ENCODE assay signal across 22 cellular contexts in genomic region chr12:65672441-65672840, GRCh38.
"Had no signal": no experiment of that assay in that cellular context is flagged by ENCODE, and none has a peak within 500 bp of the region (broad histone marks: within the 10 kb centered on the region; RNA-seq: fewer than 3 reads in every experiment).

No MANE protein-coding gene starts in this region.

- H3K4me3 Mint-ChIP-seq: activated CD4-positive, alpha-beta T cell treated with anti-CD3 and anti-CD28 coated beads, Interleukin-2, amount 10 ng/mL, durations not matched to agents 7 days and 5 days; activated CD8-positive, alpha-beta memory T cell treated with anti-CD3 and anti-CD28 coated beads, Interleukin-2, amount 10 ng/mL, durations not matched to agents 7 days and 5 days; activated CD8-positive, alpha-beta T cell treated with anti-CD3 and anti-CD28 coated beads for 36 hours; brain; central memory CD8-positive, alpha-beta T cell; naive thymus-derived CD4-positive, alpha-beta T cell; neural crest cell; stimulated activated naive CD8-positive, alpha-beta T cell treated with anti-CD3 and anti-CD28 coated beads, Interleukin-15, Interleukin-2, amounts not matched to agents 100 ng/mL and 50 ng/mL, for 24 hours had no signal

- H3K27ac Mint-ChIP-seq: activated CD4-positive, alpha-beta T cell treated with anti-CD3 and anti-CD28 coated beads, Interleukin-2, amount 10 ng/mL, durations not matched to agents 7 days and 5 days; activated CD8-positive, alpha-beta memory T cell treated with anti-CD3 and anti-CD28 coated beads, Interleukin-2, amount 10 ng/mL, durations not matched to agents 7 days and 5 days; activated CD8-positive, alpha-beta T cell treated with anti-CD3 and anti-CD28 coated beads for 36 hours; activated naive CD4-positive, alpha-beta T cell treated with anti-CD3 and anti-CD28 coated beads, Interleukin-2, amount 50 U/mL, for 72 hours; naive thymus-derived CD4-positive, alpha-beta T cell; progenitor cell of endocrine pancreas; stimulated activated naive CD8-positive, alpha-beta T cell treated with anti-CD3 and anti-CD28 coated beads, Interleukin-15, Interleukin-2, amounts not matched to agents 100 ng/mL and 50 ng/mL, for 24 hours had no signal

- H3K27me3 ChIP-seq: colonic mucosa, spleen, thyroid gland had no signal

- H3K4me1 ChIP-seq: colonic mucosa, heart right ventricle, lower lobe of right lung, spleen had no signal

- H3K4me1 Mint-ChIP-seq: activated CD4-positive, alpha-beta T cell treated with anti-CD3 and anti-CD28 coated beads, Interleukin-2, amount 10 ng/mL, durations not matched to agents 7 days and 5 days; activated CD8-positive, alpha-beta memory T cell treated with anti-CD3 and anti-CD28 coated beads, Interleukin-2, amount 10 ng/mL, durations not matched to agents 7 days and 5 days; central memory CD8-positive, alpha-beta T cell; naive thymus-derived CD4-positive, alpha-beta T cell had no signal

- DNase-seq: activated CD4-positive, alpha-beta T cell treated with anti-CD3 and anti-CD28 coated beads, Interleukin-2, amount 10 ng/mL, durations not matched to agents 7 days and 5 days; activated CD8-positive, alpha-beta memory T cell treated with anti-CD3 and anti-CD28 coated beads, Interleukin-2, amount 10 ng/mL, durations not matched to agents 7 days and 5 days; activated CD8-positive, alpha-beta T cell treated with anti-CD3 and anti-CD28 coated beads for 36 hours; aorta; colonic mucosa; heart right ventricle; kidney; lower lobe of right lung; naive thymus-derived CD4-positive, alpha-beta T cell; occipital lobe; spleen; stimulated activated CD4-positive, alpha-beta T cell treated with anti-CD3 and anti-CD28 coated beads, Interleukin-4, amount 100 ng/mL, for 4 hours; substantia nigra; thyroid gland had no signal

- H3K27me3 Mint-ChIP-seq: brain, progenitor cell of endocrine pancreas had no signal

- ATAC-seq: activated CD4-positive, CD25-positive, alpha-beta regulatory T cell treated with anti-CD3 and anti-CD28 coated beads, Interleukin-2, amount 50 U/mL, for 24 hours; activated CD8-positive, alpha-beta memory T cell treated with anti-CD3 and anti-CD28 coated beads, Interleukin-2, amount 10 ng/mL, durations not matched to agents 7 days and 5 days; activated CD8-positive, alpha-beta T cell treated with anti-CD3 and anti-CD28 coated beads for 36 hours; activated naive CD4-positive, alpha-beta T cell treated with anti-CD3 and anti-CD28 coated beads, Interleukin-2, amount 50 U/mL, for 72 hours; heart right ventricle; naive thymus-derived CD4-positive, alpha-beta T cell had no signal

- H3K4me3 ChIP-seq: colonic mucosa, heart right ventricle, lower lobe of right lung, spleen, thyroid gland had no signal

- H3K36me3 Mint-ChIP-seq: activated CD8-positive, alpha-beta memory T cell treated with anti-CD3 and anti-CD28 coated beads, Interleukin-2, amount 10 ng/mL, durations not matched to agents 7 days and 5 days; activated naive CD4-positive, alpha-beta T cell treated with anti-CD3 and anti-CD28 coated beads, Interleukin-2, amount 50 U/mL, for 72 hours; brain; naive thymus-derived CD4-positive, alpha-beta T cell had no signal

- H3K9me3 Mint-ChIP-seq: activated CD4-positive, alpha-beta T cell treated with anti-CD3 and anti-CD28 coated beads, Interleukin-2, amount 10 ng/mL, durations not matched to agents 7 days and 5 days; activated CD8-positive, alpha-beta T cell treated with anti-CD3 and anti-CD28 coated beads for 36 hours; brain; central memory CD8-positive, alpha-beta T cell; neural crest cell; stimulated activated naive CD8-positive, alpha-beta T cell treated with anti-CD3 and anti-CD28 coated beads, Interleukin-15, Interleukin-2, amounts not matched to agents 100 ng/mL and 50 ng/mL, for 24 hours had no signal

- H3K27ac ChIP-seq: colonic mucosa, heart right ventricle, lower lobe of right lung, spleen, thyroid gland, VCaP had no signal

- H3K9me3 ChIP-seq: colonic mucosa, heart right ventricle, lower lobe of right lung, spleen, thyroid gland had no signal

- H3K36me3 ChIP-seq: colonic mucosa, heart right ventricle, lower lobe of right lung, spleen, thyroid gland had no signal
